Comparison of ENCODE assay signal across 8 cellular contexts in the genomic region with DNA sequence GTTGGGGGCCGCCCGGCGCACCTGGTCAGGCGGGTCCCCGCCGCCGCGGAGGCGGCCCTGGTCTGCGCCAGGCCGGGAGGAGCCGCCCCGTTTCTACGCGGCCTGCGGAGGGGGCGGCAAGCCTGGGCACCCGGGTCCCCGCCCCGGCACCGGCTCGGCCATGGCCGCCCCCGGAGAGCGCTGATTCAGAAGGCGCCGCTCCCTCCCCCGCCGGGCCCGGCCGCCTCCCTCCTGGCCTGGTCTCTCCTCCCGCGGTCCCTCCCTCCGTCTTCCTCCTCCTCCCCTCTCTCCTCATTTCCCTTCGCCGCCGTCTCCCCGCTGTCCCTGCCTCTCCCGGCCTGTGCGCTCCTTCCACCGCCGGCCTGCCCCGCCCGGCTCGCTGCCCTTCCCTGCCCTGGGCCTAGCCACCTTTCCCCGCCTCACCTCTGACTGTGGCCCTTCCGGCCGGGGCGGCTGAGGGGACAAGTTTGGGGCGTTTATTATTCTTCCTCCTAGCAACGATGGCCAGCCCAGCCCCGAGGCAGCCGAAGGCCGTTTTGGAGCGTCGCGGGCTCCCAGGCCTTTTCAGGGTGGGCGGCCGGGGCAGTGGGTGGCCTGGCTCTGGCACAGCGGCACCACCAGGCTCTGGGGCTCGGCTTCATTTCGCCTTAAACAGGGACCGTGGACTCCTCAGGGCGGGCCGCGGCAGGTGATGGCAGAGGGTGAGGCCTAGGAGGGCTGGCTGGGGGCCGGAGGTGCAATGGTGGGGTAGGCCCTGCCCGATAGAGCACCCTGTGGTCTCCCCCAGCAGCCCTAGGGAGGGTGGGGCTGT. TPM values are rescaled to one million over a fixed set of nuclear protein-coding genes. Genes with fewer than 3 reads are reported as not detected.
A peak's percentile ranks its signal among the peaks of the same experiment; 100 is the strongest.
DNase-seq lines count a peak whose midpoint lies in the region; ATAC-seq and TF ChIP-seq lines count a peak whose summit lies in the region.

No MANE protein-coding gene starts in this region.

- TF ChIP-seq EP300 in tibial nerve (IDR thresholded peaks at IDR 0.05): no peak

- no peak for TF ChIP-seq CTCF in fibroblast of lung (conservative IDR thresholded peaks at IDR 0.05 in 1 of 2, IDR thresholded peaks at IDR 0.05 in 1 of 2; ENCODE audit: low read depth in 1 of 2, low read length in 2 of 2)
- TF ChIP-seq CTCF in tibial nerve (IDR thresholded peaks at IDR 0.05): no peak

- intact Hi-C loops in naive thymus-derived CD4-positive, alpha-beta T cell (cut with micrococcal nuclease): loop anchor here (1.0 to 2.0 kb wide), 5 partner anchors 10 to 99 kb away; a partner anchor contains a TSS

- H3K4me2 ChIP-seq in fibroblast of lung (ENCODE audit: extremely low read depth, insufficient read depth, low read length): peak overlapping the region; percentile 92

- CTCF ChIA-PET in activated CD8-positive, alpha-beta memory T cell treated with anti-CD3 and anti-CD28 coated beads, Interleukin-2, amount 10 ng/mL, durations not matched to agents 7 days and 5 days (lab: Charles Lee): no interaction called here
- CTCF ChIA-PET in naive thymus-derived CD4-positive, alpha-beta T cell (lab: Charles Lee): no interaction called here

- no peak overlapping the region for H2AFZ ChIP-seq in fibroblast of lung (ENCODE audit: low read length)

- H3K27ac ChIP-seq in fibroblast of lung (ENCODE audit: insufficient read depth, low read length) (peak overlapping the region; percentile 80), tibial nerve (peak overlapping the region in 2 of 4 donors; percentile 66 to 81)
- H3K27ac ChIP-seq in naive thymus-derived CD4-positive, alpha-beta T cell (ENCODE audit: low read depth, low read length): peak overlapping the region; percentile 25

- H4K20me1 ChIP-seq in fibroblast of lung (ENCODE audit: control insufficient read depth, extremely low read depth, insufficient read depth, low read length): no peaks in the 10 kb centered on the region

- no peaks in the 10 kb centered on the region for H3K9me3 Mint-ChIP-seq in activated CD8-positive, alpha-beta memory T cell treated with anti-CD3 and anti-CD28 coated beads, Interleukin-2, amount 10 ng/mL, durations not matched to agents 7 days and 5 days (ENCODE audit: low read depth)
- H3K9me3 Mint-ChIP-seq in naive thymus-derived CD4-positive, alpha-beta T cell: no peaks in the 10 kb centered on the region

- TF ChIP-seq POLR2A in tibial nerve (IDR thresholded peaks at IDR 0.05): peak in 1 of 2 donors; percentile 10

- peaks cover 32% of the 10 kb centered on the region for H3K79me2 ChIP-seq in fibroblast of lung (ENCODE audit: control insufficient read depth, insufficient read depth, low read length)

- WGBS in tibial nerve, 2 donors: 6 to 9% methylated on average over 46 to 51 of the region's 68 CpGs

- H3K4me3 ChIP-seq in fibroblast of lung (replicated peaks in 1 of 4; ENCODE audit: control extremely low read depth in 1 of 4, insufficient read depth in 1 of 4, low read depth in 3 of 4, low read length in 4 of 4) (peak overlapping the region; percentile 44 to 88 (median 76)), tibial nerve (peak overlapping the region; percentile 51 to 65 (median 61))
- H3K4me3 ChIP-seq in naive thymus-derived CD4-positive, alpha-beta T cell (ENCODE audit: low read length): peak overlapping the region; percentile 24

- H3K4me1 ChIP-seq in fibroblast of lung (ENCODE audit: control insufficient read depth, extremely low read depth, insufficient read depth, low read length) (peaks cover 4% of the 10 kb centered on the region), tibial nerve (peaks cover 0 to 26% (median 16%) of the 10 kb centered on the region in 4 donors)
- H3K4me1 ChIP-seq in naive thymus-derived CD4-positive, alpha-beta T cell (ENCODE audit: control insufficient read depth in 2 of 2, insufficient read depth in 2 of 2, low read length in 2 of 2): no peaks in the 10 kb centered on the region

- peak overlapping the region; percentile 82 for H3K9ac ChIP-seq in fibroblast of lung (ENCODE audit: insufficient read depth, low read length)

- H3K36me3 Mint-ChIP-seq in activated CD8-positive, alpha-beta memory T cell treated with anti-CD3 and anti-CD28 coated beads, Interleukin-2, amount 10 ng/mL, durations not matched to agents 7 days and 5 days: no peaks in the 10 kb centered on the region
- no peaks in the 10 kb centered on the region for H3K36me3 Mint-ChIP-seq in naive thymus-derived CD4-positive, alpha-beta T cell

- DNase-seq in EH (ENCODE audit: low read depth): peak; percentile 86
- peak; percentile 59 for DNase-seq in M059J (ENCODE audit: low read depth)
- DNase-seq in activated CD8-positive, alpha-beta memory T cell treated with anti-CD3 and anti-CD28 coated beads, Interleukin-2, amount 10 ng/mL, durations not matched to agents 7 days and 5 days: peak; percentile 47
- peak; percentile 52 to 75 for DNase-seq in fibroblast of lung (ENCODE audit: low read depth in 2 of 2)
- peak in 1 of 9 donors; percentile 67 for DNase-seq in naive thymus-derived CD4-positive, alpha-beta T cell
- peak; percentile 38 to 47 for DNase-seq in tibial nerve (ENCODE audit: low spot score in 2 of 2)

- peaks cover 15% of the 10 kb centered on the region for H3K27me3 Mint-ChIP-seq in activated CD8-positive, alpha-beta memory T cell treated with anti-CD3 and anti-CD28 coated beads, Interleukin-2, amount 10 ng/mL, durations not matched to agents 7 days and 5 days
- H3K27me3 Mint-ChIP-seq in naive thymus-derived CD4-positive, alpha-beta T cell: peaks cover 0 to 23% (median 7%) of the 10 kb centered on the region in 5 donors

- no peak overlapping the region for H3K27ac Mint-ChIP-seq in activated CD8-positive, alpha-beta memory T cell treated with anti-CD3 and anti-CD28 coated beads, Interleukin-2, amount 10 ng/mL, durations not matched to agents 7 days and 5 days
- H3K27ac Mint-ChIP-seq in naive thymus-derived CD4-positive, alpha-beta T cell: peak overlapping the region in 1 of 9 donors; percentile 18

- POLR2A ChIA-PET in naive thymus-derived CD4-positive, alpha-beta T cell (lab: Charles Lee): no interaction called here

- H3K9me3 ChIP-seq in fibroblast of lung (ENCODE audit: control insufficient read depth, insufficient read depth, low read depth, low read length) (no peaks in the 10 kb centered on the region), tibial nerve (no peaks in the 10 kb centered on the region)
- no peaks in the 10 kb centered on the region for H3K9me3 ChIP-seq in naive thymus-derived CD4-positive, alpha-beta T cell (ENCODE audit: control insufficient read depth in 2 of 3, low read length in 3 of 3)

- peak overlapping the region; percentile 39 for H3K4me3 Mint-ChIP-seq in activated CD8-positive, alpha-beta memory T cell treated with anti-CD3 and anti-CD28 coated beads, Interleukin-2, amount 10 ng/mL, durations not matched to agents 7 days and 5 days
- H3K4me3 Mint-ChIP-seq in naive thymus-derived CD4-positive, alpha-beta T cell: peak overlapping the region in 9 of 10 donors; percentile 16 to 79 (median 69)

- ATAC-seq in activated CD8-positive, alpha-beta memory T cell treated with anti-CD3 and anti-CD28 coated beads, Interleukin-2, amount 10 ng/mL, durations not matched to agents 7 days and 5 days: peak; percentile 38
- ATAC-seq in naive thymus-derived CD4-positive, alpha-beta T cell: peak; percentile 36
- ATAC-seq in HG02973 (IDR thresholded peaks at IDR 0.05; ENCODE audit: unreplicated experiment) (no peak), HG03354 (IDR thresholded peaks at IDR 0.05; ENCODE audit: poor library complexity, severe bottlenecking, unreplicated experiment) (no peak)

- H3K27me3 ChIP-seq in fibroblast of lung (ENCODE audit: control insufficient read depth, insufficient read depth, low read length) (peaks cover 17% of the 10 kb centered on the region), tibial nerve (peaks cover 0 to 12% of the 10 kb centered on the region in 2 donors)
- no peaks in the 10 kb centered on the region for H3K27me3 ChIP-seq in naive thymus-derived CD4-positive, alpha-beta T cell (ENCODE audit: control insufficient read depth in 2 of 2, insufficient read depth in 2 of 2, low read length in 2 of 2)

- H3K4me1 Mint-ChIP-seq in activated CD8-positive, alpha-beta memory T cell treated with anti-CD3 and anti-CD28 coated beads, Interleukin-2, amount 10 ng/mL, durations not matched to agents 7 days and 5 days: peaks cover 2% of the 10 kb centered on the region
- H3K4me1 Mint-ChIP-seq in naive thymus-derived CD4-positive, alpha-beta T cell: peaks cover 0 to 9% (median 4%) of the 10 kb centered on the region in 7 donors

- H3K36me3 ChIP-seq in fibroblast of lung (ENCODE audit: control insufficient read depth, insufficient read depth, low read length) (peaks cover 2% of the 10 kb centered on the region), tibial nerve (peaks cover 0 to 13% (median 0%) of the 10 kb centered on the region in 3 donors)
- no peaks in the 10 kb centered on the region for H3K36me3 ChIP-seq in naive thymus-derived CD4-positive, alpha-beta T cell (ENCODE audit: control insufficient read depth in 2 of 3, insufficient read depth in 3 of 3, low read length in 3 of 3)

RNA-seq across cellular contexts. Expression of a gene that starts 0.8 kb away (rescaled TPM):
- 3.8 and 9.1 TPM in 2 replicates for total RNA-seq in M059J (2014; rRNA removed; shearing (Covaris generic))
- 1 to 10 TPM; 4.6 to 8.5 TPM for total RNA-seq in activated CD8-positive, alpha-beta memory T cell treated with anti-CD3 and anti-CD28 coated beads, Interleukin-2, amount 10 ng/mL, durations not matched to agents 7 days and 5 days
- total RNA-seq in fibroblast of lung (10.3 and 13.9 TPM in 2 replicates), tibial nerve (10 to 100 TPM; 10.1 to 36.3 (median 13.0) TPM)
- polyA plus RNA-seq in fibroblast of lung: 4.0 and 6.2 TPM in 2 replicates
- polyA plus RNA-seq in fibroblast of lung (2012): 10.2 and 14.1 TPM in 2 replicates
- polyA minus RNA-seq in fibroblast of lung (ENCODE audit: low replicate concordance): 7.9 and 8.6 TPM in 2 replicates
- 1 to 10 TPM in 4 of 5 experiments, under 1 TPM in 1; 1.00 to 4.1 (median 2.5) TPM for total RNA-seq in naive thymus-derived CD4-positive, alpha-beta T cell
- under 1 TPM; 0.05 TPM for polyA plus RNA-seq in naive thymus-derived CD4-positive, alpha-beta T cell

RNA-seq across cellular contexts. Expression of a gene that starts 58.8 kb away (rescaled TPM):
- not detected in 2 replicates for total RNA-seq in M059J (2014; rRNA removed; shearing (Covaris generic))
- total RNA-seq in activated CD8-positive, alpha-beta memory T cell treated with anti-CD3 and anti-CD28 coated beads, Interleukin-2, amount 10 ng/mL, durations not matched to agents 7 days and 5 days: not detected
- total RNA-seq in fibroblast of lung (under 0.01 and 0.17 TPM in 2 replicates), tibial nerve (1 to 10 TPM in 1 of 4 donors, not detected in 3; 2.4 TPM)
- polyA plus RNA-seq in fibroblast of lung: 0.02 TPM in 1 of 2 replicates, not detected in the other
- polyA plus RNA-seq in fibroblast of lung (2012): 0.27 TPM in 1 of 2 replicates, not detected in the other
- polyA minus RNA-seq in fibroblast of lung (ENCODE audit: low replicate concordance): 0.89 TPM in 1 of 2 replicates, not detected in the other
- total RNA-seq in naive thymus-derived CD4-positive, alpha-beta T cell: 10 to 100 TPM in 1 of 5 experiments, 1 to 10 TPM in 2, under 1 TPM in 2; 0.10 to 32.0 (median 1.2) TPM
- polyA plus RNA-seq in naive thymus-derived CD4-positive, alpha-beta T cell: under 1 TPM in 1 of 2 donors, not detected in 1; 0.35 TPM

Comparison
In these comparisons a context has a peak if more than half of its experiments do, and no peak if none do; other contexts are left out.
1. ATAC-seq: peak in activated CD8-positive, alpha-beta memory T cell treated with anti-CD3 and anti-CD28 coated beads, Interleukin-2, amount 10 ng/mL, durations not matched to agents 7 days and 5 days (single experiment) and naive thymus-derived CD4-positive, alpha-beta T cell (single experiment); none in HG02973 (single experiment) and HG03354 (single experiment).
2. H3K4me3 ChIP-seq: peak in every context shown above with its lines; median percentile 76 in fibroblast of lung; 61 in tibial nerve; 24 in naive thymus-derived CD4-positive, alpha-beta T cell.